ENCODE assay signal across 1 cellular context in the genomic region with DNA sequence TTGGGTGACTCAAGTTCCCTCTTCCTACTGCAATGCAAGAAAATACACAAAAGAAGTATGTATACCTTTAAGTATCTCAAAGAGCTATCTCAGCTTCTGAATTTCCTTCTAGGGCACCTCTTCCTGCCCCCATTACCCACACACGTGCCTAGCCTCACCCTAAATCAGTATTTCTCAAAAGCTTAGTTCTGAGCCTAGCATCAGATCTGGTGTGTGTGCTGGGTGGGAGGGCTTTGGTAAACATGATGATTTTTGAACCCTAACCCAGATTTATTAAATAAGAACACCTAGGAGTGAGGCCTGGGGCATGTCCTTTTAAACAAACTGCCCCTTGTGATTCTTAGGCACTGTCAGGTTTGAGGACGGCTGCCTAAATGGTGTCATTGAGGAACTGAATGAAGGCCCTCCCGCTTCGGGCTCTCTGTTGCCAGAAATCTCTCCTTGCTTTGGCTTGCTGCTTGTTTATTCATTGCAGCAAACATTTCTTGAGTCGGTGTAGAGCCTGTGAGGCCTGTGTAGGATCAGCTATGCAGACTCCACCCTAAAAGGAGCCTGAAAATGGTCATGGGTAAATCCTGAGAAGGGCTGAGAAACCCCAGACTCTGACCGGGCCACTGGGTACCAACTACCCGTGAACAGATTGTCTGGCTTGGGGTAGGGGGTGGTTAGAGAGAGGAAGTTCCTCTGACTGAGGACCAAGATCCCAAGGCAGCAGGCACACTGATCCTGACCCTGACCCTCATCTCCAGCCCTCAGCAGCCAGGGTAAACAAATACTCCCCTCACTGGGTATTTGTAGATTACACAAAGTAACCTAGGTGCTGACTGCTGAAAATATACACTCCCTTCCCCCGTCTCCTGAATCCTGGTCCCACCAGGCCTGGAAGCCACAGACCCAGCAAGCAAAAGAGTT.
A peak's percentile ranks its signal among the peaks of the same experiment; 100 is the strongest.
TF ChIP-seq lines count a peak whose summit lies in the region.

No MANE protein-coding gene starts in this region.

TF ChIP-seq in HepG2, 621 proteins besides CTCF, POLR2A, EP300 and RAD21 (continued from another document and continues in another):
- TF ChIP-seq RFXAP (CRISPR knock-in tag; IDR thresholded peaks at IDR 0.05; ENCODE audit: borderline replicate concordance) = no peak
- TF ChIP-seq SIN3B (IDR thresholded peaks at IDR 0.05; ENCODE audit: low read length) = no peak
- TF ChIP-seq ZNF33B (CRISPR knock-in tag; IDR thresholded peaks at IDR 0.05) = no peak
- TF ChIP-seq ZNF720 (CRISPR knock-in tag; IDR thresholded peaks at IDR 0.05) = no peak
- no peak for TF ChIP-seq ZSCAN31 (CRISPR knock-in tag; IDR thresholded peaks at IDR 0.05; ENCODE audit: low read depth)
- TF ChIP-seq ZNF878 (CRISPR knock-in tag; IDR thresholded peaks at IDR 0.05) = no peak
- no peak for TF ChIP-seq ZNF615 (CRISPR knock-in tag; IDR thresholded peaks at IDR 0.05; ENCODE audit: borderline replicate concordance)
- TF ChIP-seq ZNF280B (CRISPR knock-in tag; IDR thresholded peaks at IDR 0.05; ENCODE audit: borderline replicate concordance) = no peak
- TF ChIP-seq TBX3 (IDR thresholded peaks at IDR 0.05; ENCODE audit: borderline replicate concordance) = no peak
- no peak for TF ChIP-seq ARID2 (CRISPR knock-in tag; IDR thresholded peaks at IDR 0.05; ENCODE audit: borderline replicate concordance)
- TF ChIP-seq ZNF101 (CRISPR knock-in tag; IDR thresholded peaks at IDR 0.05; ENCODE audit: borderline replicate concordance, low read depth) = no peak
- TF ChIP-seq PLRG1 (conservative IDR thresholded peaks at IDR 0.05) = no peak
- no peak for TF ChIP-seq GATA4 (IDR thresholded peaks at IDR 0.05; ENCODE audit: borderline replicate concordance, low read depth)
- peak; percentile 51; the same call in 1 of the 2 replicates for TF ChIP-seq THRA (CRISPR knock-in tag; IDR thresholded peaks at IDR 0.05; ENCODE audit: borderline replicate concordance)
- no peak for TF ChIP-seq ZNF883 (CRISPR knock-in tag; IDR thresholded peaks at IDR 0.05; ENCODE audit: not compliant biosample characterization)
- no peak for TF ChIP-seq GABPA (IDR thresholded peaks at IDR 0.05; ENCODE audit: low read depth, low read length)
- peak; percentile 27; the same call in 1 of the 2 replicates for TF ChIP-seq GABPA (CRISPR knock-in tag; IDR thresholded peaks at IDR 0.05; ENCODE audit: low read depth)
- no peak for TF ChIP-seq SP140L (CRISPR knock-in tag; IDR thresholded peaks at IDR 0.05; ENCODE audit: borderline replicate concordance)
- TF ChIP-seq PCBP1 (IDR thresholded peaks at IDR 0.05; ENCODE audit: borderline replicate concordance, low read depth, low read length) = no peak
- TF ChIP-seq ZNF652 (CRISPR knock-in tag; IDR thresholded peaks at IDR 0.05; ENCODE audit: borderline replicate concordance, low read depth) = no peak
- no peak for TF ChIP-seq U2AF2 (IDR thresholded peaks at IDR 0.05; ENCODE audit: low read depth, low read length)
- TF ChIP-seq REXO4 (CRISPR knock-in tag; IDR thresholded peaks at IDR 0.05; ENCODE audit: borderline replicate concordance) = no peak
- no peak for TF ChIP-seq FOXK2 (IDR thresholded peaks at IDR 0.05)
- TF ChIP-seq, protein P1, sequence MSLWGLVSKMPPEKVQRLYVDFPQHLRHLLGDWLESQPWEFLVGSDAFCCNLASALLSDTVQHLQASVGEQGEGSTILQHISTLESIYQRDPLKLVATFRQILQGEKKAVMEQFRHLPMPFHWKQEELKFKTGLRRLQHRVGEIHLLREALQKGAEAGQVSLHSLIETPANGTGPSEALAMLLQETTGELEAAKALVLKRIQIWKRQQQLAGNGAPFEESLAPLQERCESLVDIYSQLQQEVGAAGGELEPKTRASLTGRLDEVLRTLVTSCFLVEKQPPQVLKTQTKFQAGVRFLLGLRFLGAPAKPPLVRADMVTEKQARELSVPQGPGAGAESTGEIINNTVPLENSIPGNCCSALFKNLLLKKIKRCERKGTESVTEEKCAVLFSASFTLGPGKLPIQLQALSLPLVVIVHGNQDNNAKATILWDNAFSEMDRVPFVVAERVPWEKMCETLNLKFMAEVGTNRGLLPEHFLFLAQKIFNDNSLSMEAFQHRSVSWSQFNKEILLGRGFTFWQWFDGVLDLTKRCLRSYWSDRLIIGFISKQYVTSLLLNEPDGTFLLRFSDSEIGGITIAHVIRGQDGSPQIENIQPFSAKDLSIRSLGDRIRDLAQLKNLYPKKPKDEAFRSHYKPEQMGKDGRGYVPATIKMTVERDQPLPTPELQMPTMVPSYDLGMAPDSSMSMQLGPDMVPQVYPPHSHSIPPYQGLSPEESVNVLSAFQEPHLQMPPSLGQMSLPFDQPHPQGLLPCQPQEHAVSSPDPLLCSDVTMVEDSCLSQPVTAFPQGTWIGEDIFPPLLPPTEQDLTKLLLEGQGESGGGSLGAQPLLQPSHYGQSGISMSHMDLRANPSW (CRISPR knock-in tag; IDR thresholded peaks at IDR 0.05; ENCODE audit: borderline replicate concordance) = no peak
- no peak for TF ChIP-seq ZNF577 (CRISPR knock-in tag; IDR thresholded peaks at IDR 0.05; ENCODE audit: borderline replicate concordance, low read depth)
- TF ChIP-seq ZNF121 (CRISPR knock-in tag; IDR thresholded peaks at IDR 0.05) = no peak
- no peak for TF ChIP-seq ZNF83 (CRISPR knock-in tag; IDR thresholded peaks at IDR 0.05; ENCODE audit: borderline replicate concordance)
- TF ChIP-seq MLLT10 (CRISPR knock-in tag; IDR thresholded peaks at IDR 0.05) = no peak
- TF ChIP-seq HDAC1 (CRISPR knock-in tag; IDR thresholded peaks at IDR 0.05) = peak; percentile 46; the same call in 1 of the 2 replicates
- peak; percentile 34; the same call in 1 of the 2 replicates for TF ChIP-seq ZFX (CRISPR knock-in tag; IDR thresholded peaks at IDR 0.05; ENCODE audit: low read depth)
- TF ChIP-seq, protein P2, sequence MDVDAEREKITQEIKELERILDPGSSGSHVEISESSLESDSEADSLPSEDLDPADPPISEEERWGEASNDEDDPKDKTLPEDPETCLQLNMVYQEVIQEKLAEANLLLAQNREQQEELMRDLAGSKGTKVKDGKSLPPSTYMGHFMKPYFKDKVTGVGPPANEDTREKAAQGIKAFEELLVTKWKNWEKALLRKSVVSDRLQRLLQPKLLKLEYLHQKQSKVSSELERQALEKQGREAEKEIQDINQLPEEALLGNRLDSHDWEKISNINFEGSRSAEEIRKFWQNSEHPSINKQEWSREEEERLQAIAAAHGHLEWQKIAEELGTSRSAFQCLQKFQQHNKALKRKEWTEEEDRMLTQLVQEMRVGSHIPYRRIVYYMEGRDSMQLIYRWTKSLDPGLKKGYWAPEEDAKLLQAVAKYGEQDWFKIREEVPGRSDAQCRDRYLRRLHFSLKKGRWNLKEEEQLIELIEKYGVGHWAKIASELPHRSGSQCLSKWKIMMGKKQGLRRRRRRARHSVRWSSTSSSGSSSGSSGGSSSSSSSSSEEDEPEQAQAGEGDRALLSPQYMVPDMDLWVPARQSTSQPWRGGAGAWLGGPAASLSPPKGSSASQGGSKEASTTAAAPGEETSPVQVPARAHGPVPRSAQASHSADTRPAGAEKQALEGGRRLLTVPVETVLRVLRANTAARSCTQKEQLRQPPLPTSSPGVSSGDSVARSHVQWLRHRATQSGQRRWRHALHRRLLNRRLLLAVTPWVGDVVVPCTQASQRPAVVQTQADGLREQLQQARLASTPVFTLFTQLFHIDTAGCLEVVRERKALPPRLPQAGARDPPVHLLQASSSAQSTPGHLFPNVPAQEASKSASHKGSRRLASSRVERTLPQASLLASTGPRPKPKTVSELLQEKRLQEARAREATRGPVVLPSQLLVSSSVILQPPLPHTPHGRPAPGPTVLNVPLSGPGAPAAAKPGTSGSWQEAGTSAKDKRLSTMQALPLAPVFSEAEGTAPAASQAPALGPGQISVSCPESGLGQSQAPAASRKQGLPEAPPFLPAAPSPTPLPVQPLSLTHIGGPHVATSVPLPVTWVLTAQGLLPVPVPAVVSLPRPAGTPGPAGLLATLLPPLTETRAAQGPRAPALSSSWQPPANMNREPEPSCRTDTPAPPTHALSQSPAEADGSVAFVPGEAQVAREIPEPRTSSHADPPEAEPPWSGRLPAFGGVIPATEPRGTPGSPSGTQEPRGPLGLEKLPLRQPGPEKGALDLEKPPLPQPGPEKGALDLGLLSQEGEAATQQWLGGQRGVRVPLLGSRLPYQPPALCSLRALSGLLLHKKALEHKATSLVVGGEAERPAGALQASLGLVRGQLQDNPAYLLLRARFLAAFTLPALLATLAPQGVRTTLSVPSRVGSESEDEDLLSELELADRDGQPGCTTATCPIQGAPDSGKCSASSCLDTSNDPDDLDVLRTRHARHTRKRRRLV (CRISPR knock-in tag; IDR thresholded peaks at IDR 0.05) = no peak
- TF ChIP-seq CBFB (CRISPR knock-in tag; IDR thresholded peaks at IDR 0.05) = no peak
- TF ChIP-seq ZNF572 (CRISPR knock-in tag; IDR thresholded peaks at IDR 0.05) = no peak
- no peak for TF ChIP-seq AGO1 (IDR thresholded peaks at IDR 0.05; ENCODE audit: low read depth, low read length, poor library complexity, severe bottlenecking)
- TF ChIP-seq GABPB1 (CRISPR knock-in tag; IDR thresholded peaks at IDR 0.05) = no peak; the same call in 1 of the 2 replicates
- peak; percentile 20 to 37; a peak in 1 of 4 replicates for TF ChIP-seq NR2F1 (CRISPR knock-in tag; IDR thresholded peaks at IDR 0.05)
- no peak for TF ChIP-seq BRCA1 (CRISPR knock-in tag; IDR thresholded peaks at IDR 0.05)
- TF ChIP-seq ZNF496 (CRISPR knock-in tag; IDR thresholded peaks at IDR 0.05; ENCODE audit: insufficient replicate concordance) = no peak
- TF ChIP-seq ZNF678 (CRISPR knock-in tag; IDR thresholded peaks at IDR 0.05) = no peak
- TF ChIP-seq, protein P3, sequence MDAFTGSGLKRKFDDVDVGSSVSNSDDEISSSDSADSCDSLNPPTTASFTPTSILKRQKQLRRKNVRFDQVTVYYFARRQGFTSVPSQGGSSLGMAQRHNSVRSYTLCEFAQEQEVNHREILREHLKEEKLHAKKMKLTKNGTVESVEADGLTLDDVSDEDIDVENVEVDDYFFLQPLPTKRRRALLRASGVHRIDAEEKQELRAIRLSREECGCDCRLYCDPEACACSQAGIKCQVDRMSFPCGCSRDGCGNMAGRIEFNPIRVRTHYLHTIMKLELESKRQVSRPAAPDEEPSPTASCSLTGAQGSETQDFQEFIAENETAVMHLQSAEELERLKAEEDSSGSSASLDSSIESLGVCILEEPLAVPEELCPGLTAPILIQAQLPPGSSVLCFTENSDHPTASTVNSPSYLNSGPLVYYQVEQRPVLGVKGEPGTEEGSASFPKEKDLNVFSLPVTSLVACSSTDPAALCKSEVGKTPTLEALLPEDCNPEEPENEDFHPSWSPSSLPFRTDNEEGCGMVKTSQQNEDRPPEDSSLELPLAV (CRISPR knock-in tag; conservative IDR thresholded peaks at IDR 0.05; ENCODE audit: low read depth) = no peak
- TF ChIP-seq FOXC1 (CRISPR knock-in tag; IDR thresholded peaks at IDR 0.05; ENCODE audit: borderline replicate concordance) = no peak
- TF ChIP-seq CENPBD1 (CRISPR knock-in tag; IDR thresholded peaks at IDR 0.05; ENCODE audit: borderline replicate concordance, low read depth) = no peak
- TF ChIP-seq, protein P4, sequence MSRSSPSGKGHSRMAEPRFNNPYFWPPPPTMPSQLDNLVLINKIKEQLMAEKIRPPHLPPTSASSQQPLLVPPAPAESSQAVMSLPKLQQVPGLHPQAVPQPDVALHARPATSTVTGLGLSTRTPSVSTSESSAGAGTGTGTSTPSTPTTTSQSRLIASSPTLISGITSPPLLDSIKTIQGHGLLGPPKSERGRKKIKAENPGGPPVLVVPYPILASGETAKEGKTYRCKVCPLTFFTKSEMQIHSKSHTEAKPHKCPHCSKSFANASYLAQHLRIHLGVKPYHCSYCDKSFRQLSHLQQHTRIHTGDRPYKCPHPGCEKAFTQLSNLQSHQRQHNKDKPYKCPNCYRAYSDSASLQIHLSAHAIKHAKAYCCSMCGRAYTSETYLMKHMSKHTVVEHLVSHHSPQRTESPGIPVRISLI (CRISPR knock-in tag; IDR thresholded peaks at IDR 0.05; ENCODE audit: borderline replicate concordance) = no peak
- TF ChIP-seq ZNF780A (CRISPR knock-in tag; IDR thresholded peaks at IDR 0.05) = no peak
- TF ChIP-seq ZNF543 (CRISPR knock-in tag; IDR thresholded peaks at IDR 0.05) = 0 out of 2 replicates have a peak, but pooled peaks have one; percentile 24
- TF ChIP-seq, protein P5, sequence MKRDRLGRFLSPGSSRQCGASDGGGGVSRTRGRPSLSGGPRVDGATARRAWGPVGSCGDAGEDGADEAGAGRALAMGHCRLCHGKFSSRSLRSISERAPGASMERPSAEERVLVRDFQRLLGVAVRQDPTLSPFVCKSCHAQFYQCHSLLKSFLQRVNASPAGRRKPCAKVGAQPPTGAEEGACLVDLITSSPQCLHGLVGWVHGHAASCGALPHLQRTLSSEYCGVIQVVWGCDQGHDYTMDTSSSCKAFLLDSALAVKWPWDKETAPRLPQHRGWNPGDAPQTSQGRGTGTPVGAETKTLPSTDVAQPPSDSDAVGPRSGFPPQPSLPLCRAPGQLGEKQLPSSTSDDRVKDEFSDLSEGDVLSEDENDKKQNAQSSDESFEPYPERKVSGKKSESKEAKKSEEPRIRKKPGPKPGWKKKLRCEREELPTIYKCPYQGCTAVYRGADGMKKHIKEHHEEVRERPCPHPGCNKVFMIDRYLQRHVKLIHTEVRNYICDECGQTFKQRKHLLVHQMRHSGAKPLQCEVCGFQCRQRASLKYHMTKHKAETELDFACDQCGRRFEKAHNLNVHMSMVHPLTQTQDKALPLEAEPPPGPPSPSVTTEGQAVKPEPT (CRISPR knock-in tag; IDR thresholded peaks at IDR 0.05; ENCODE audit: low read depth) = no peak
- no peak for TF ChIP-seq WIZ (CRISPR knock-in tag; IDR thresholded peaks at IDR 0.05)
- TF ChIP-seq ZMYM3 (CRISPR knock-in tag; IDR thresholded peaks at IDR 0.05) = no peak
